Comparison of ENCODE assay signal across 12 cellular contexts in genomic region chr1:201190005-201190404, GRCh38. TPM values are rescaled to one million over a fixed set of nuclear protein-coding genes. Genes with fewer than 3 reads are reported as not detected.
DNase-seq lines count a peak whose midpoint lies in the region; ATAC-seq and TF ChIP-seq lines count a peak whose summit lies in the region.
"Had no signal": no experiment of that assay in that cellular context is flagged by ENCODE, and none has a peak within 500 bp of the region (broad histone marks: within the 10 kb centered on the region; RNA-seq: fewer than 3 reads in every experiment).

No MANE protein-coding gene starts in this region.

- H3K4me1 Mint-ChIP-seq in glutamatergic neuron (ENCODE audit: low read depth, unreplicated experiment), result peaks cover 9% of the 10 kb centered on the region
- H3K4me1 Mint-ChIP-seq: CD4-positive, CD25-positive, alpha-beta regulatory T cell had no signal

- TF ChIP-seq CTCF in glutamatergic neuron (IDR thresholded peaks at IDR 0.05; ENCODE audit: partially characterized antibody, unreplicated experiment), result no peak

- DNase-seq in NCI-H524 (lab: John Stamatoyannopoulos, UW) (peak; percentile 59 to 62), glutamatergic neuron (no peak), posterior vena cava (ENCODE audit: low spot score) (peak; percentile 53), GM23248 (no peak)
- DNase-seq in activated T-cell treated with anti-CD3 and anti-CD28 coated beads, Interleukin-2, amount 50 U/mL, for 48 hours, result no peak
- DNase-seq: CD4-positive, CD25-positive, alpha-beta regulatory T cell; DMS79; KBM-7 had no signal

- no peaks in the 10 kb centered on the region for H4K20me1 ChIP-seq in BLaER1 treated with 17β-estradiol and CSF1 and Interleukin-3, amounts not matched to agents 10 nM and 100 nM
- no peaks in the 10 kb centered on the region for H4K20me1 ChIP-seq in GM23248 (ENCODE audit: insufficient read depth)

- H3K4me3 Mint-ChIP-seq in glutamatergic neuron (ENCODE audit: unreplicated experiment), result no peak overlapping the region
- H3K4me3 Mint-ChIP-seq: CD4-positive, CD25-positive, alpha-beta regulatory T cell had no signal

- no peak for ATAC-seq in GM18861 (IDR thresholded peaks at IDR 0.05; ENCODE audit: unreplicated experiment)

- WGBS in GM23248 (ENCODE audit: low coverage in 1 of 2, low lambda C conversion rate in 2 of 2, missing lambda C conversion rate in 2 of 2), 2 experiments, result 82 to 84% methylated on average over 6 of the region's 6 CpGs

- in situ Hi-C loops in GM23248 (cut with MboI), result no loop called here

- H3K79me2 ChIP-seq in GM23248 (ENCODE audit: insufficient read depth), result no peaks in the 10 kb centered on the region

- H3K4me2 ChIP-seq in BLaER1 treated with 17β-estradiol and CSF1 and Interleukin-3, amounts not matched to agents 10 nM and 100 nM, result peak overlapping the region in 9 of 11 experiments; percentile 21 to 63 (median 41); a peak in 13 of 22 replicates
- H3K4me2 ChIP-seq in GM23248 (ENCODE audit: unreplicated experiment), result no peak overlapping the region

- H3K9ac ChIP-seq in BLaER1 treated with 17β-estradiol and CSF1 and Interleukin-3, amounts not matched to agents 10 nM and 100 nM, result no peak overlapping the region
- no peak overlapping the region for H3K9ac ChIP-seq in GM23248

- H3K27me3 ChIP-seq in BLaER1 treated with 17β-estradiol and CSF1 and Interleukin-3, amounts not matched to agents 10 nM and 100 nM, result no peaks in the 10 kb centered on the region
- no peaks in the 10 kb centered on the region for H3K27me3 ChIP-seq in GM23248 (replicated peaks; ENCODE audit: insufficient read depth)

- no peak overlapping the region for H3K4me3 ChIP-seq in BLaER1 treated with 17β-estradiol and CSF1 and Interleukin-3, amounts not matched to agents 10 nM and 100 nM
- H3K4me3 ChIP-seq in GM23248, result no peak overlapping the region

- intact Hi-C loops in posterior vena cava (cut with DNase I), result no loop called here

- 0 out of 2 replicates have a peak, but pooled peaks cover 13% of the 10 kb centered on the region for H3F3A ChIP-seq in GM23248 (ENCODE audit: insufficient read depth)

- no peak overlapping the region for H2AFZ ChIP-seq in GM23248

- no peaks in the 10 kb centered on the region for H3K36me3 Mint-ChIP-seq in glutamatergic neuron (ENCODE audit: unreplicated experiment)
- H3K36me3 Mint-ChIP-seq: CD4-positive, CD25-positive, alpha-beta regulatory T cell had no signal

- H3K27me3 Mint-ChIP-seq in glutamatergic neuron (ENCODE audit: unreplicated experiment), result peaks cover 5% of the 10 kb centered on the region

- no peaks in the 10 kb centered on the region for H3K9me2 ChIP-seq in GM23248 (ENCODE audit: insufficient read depth)

- H3K9me3 ChIP-seq in BLaER1 treated with 17β-estradiol and CSF1 and Interleukin-3, amounts not matched to agents 10 nM and 100 nM (replicated peaks in 1 of 11), result no peaks in the 10 kb centered on the region
- H3K9me3 ChIP-seq in GM23248 (ENCODE audit: low read depth), result no peaks in the 10 kb centered on the region

- H3K36me3 ChIP-seq in BLaER1 treated with 17β-estradiol and CSF1 and Interleukin-3, amounts not matched to agents 10 nM and 100 nM, result no peaks in the 10 kb centered on the region
- no peaks in the 10 kb centered on the region for H3K36me3 ChIP-seq in GM23248 (ENCODE audit: low read depth)

- H3K9me3 Mint-ChIP-seq in glutamatergic neuron (ENCODE audit: unreplicated experiment), result peaks cover 6% of the 10 kb centered on the region
- H3K9me3 Mint-ChIP-seq: CD4-positive, CD25-positive, alpha-beta regulatory T cell had no signal

- H3K4me1 ChIP-seq in BLaER1 treated with 17β-estradiol and CSF1 and Interleukin-3, amounts not matched to agents 10 nM and 100 nM, result peaks cover 9 to 26% (median 16%) of the 10 kb centered on the region in 10 experiments
- H3K4me1 ChIP-seq in GM23248 (ENCODE audit: insufficient read depth), result peaks cover 21% of the 10 kb centered on the region

- peak overlapping the region; percentile 19 for H3K27ac Mint-ChIP-seq in glutamatergic neuron (ENCODE audit: unreplicated experiment)
- H3K27ac Mint-ChIP-seq: CD4-positive, CD25-positive, alpha-beta regulatory T cell had no signal

- H3K27ac ChIP-seq in BLaER1 treated with 17β-estradiol and CSF1 and Interleukin-3, amounts not matched to agents 10 nM and 100 nM, result no peak overlapping the region
- H3K27ac ChIP-seq in GM23248, result no peak overlapping the region
- H3K27ac ChIP-seq: HL-60 had no signal

RNA-seq across cellular contexts. Expression of gene IGFN1, which starts 0.6 kb away (rescaled TPM):
- total RNA-seq in glutamatergic neuron (ENCODE audit: unreplicated experiment) (1.9 TPM), posterior vena cava (1 to 10 TPM in 1 of 2 donors, under 1 TPM in 1; 0.90 to 3.4 TPM)
- not detected in 2 replicates for total RNA-seq in GM23248 (2014; rRNA removed; shearing (Covaris generic))
- not detected in 2 replicates for polyA plus RNA-seq in GM23248 (2016; fragmentation: Nextera tagmentation; extraction: Ambion mirVana)
- total RNA-seq: CD4-positive, CD25-positive, alpha-beta regulatory T cell had no signal
- polyA plus RNA-seq: BJ; CD4-positive, CD25-positive, alpha-beta regulatory T cell had no signal

RNA-seq across cellular contexts. Expression of gene TMEM9, which starts 35.7 kb away (rescaled TPM):
- total RNA-seq in glutamatergic neuron (ENCODE audit: unreplicated experiment), result 80.2 TPM
- 10 to 100 TPM; 35.5 to 54.9 TPM for total RNA-seq in posterior vena cava
- 77.9 and 81.0 TPM in 2 replicates for total RNA-seq in GM23248 (2014; rRNA removed; shearing (Covaris generic))
- polyA plus RNA-seq in GM23248 (2016; fragmentation: Nextera tagmentation; extraction: Ambion mirVana), result 70.3 and 76.8 TPM in 2 replicates

Comparison
In these comparisons a context has a peak if more than half of its experiments do, and no peak if none do; other contexts are left out.
1. DNase-seq: peak in NCI-H524 (2 of 2) and posterior vena cava (single experiment); none in glutamatergic neuron (single experiment), GM23248 (single experiment) and activated T-cell treated with anti-CD3 and anti-CD28 coated beads, Interleukin-2, amount 50 U/mL, for 48 hours (0 of 2).